ENCODE assay signal across 14 cellular contexts in the genomic region with DNA sequence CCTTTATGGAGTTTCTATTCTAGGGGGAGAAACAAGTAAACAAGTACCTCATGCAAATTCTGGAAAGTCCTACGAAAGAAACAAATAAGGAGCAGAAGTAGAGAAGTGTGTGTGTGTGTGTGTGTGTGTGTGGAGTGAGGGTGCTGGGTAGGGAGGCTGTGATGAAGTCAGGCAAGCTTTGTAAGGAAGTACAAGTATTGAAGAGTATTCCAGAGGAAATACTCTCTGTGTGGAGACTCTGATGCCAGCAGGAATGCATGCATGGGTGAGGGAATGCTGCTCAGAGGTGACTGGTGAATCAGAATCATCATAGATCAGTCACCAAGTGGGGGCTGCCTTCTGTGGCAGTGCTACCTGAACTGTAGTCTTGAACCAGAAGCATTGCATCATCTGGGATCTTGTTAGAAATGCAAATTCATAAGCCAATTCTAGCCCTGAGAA. TPM values are rescaled to one million over a fixed set of nuclear protein-coding genes. Genes with fewer than 3 reads are reported as not detected.
DNase-seq lines count a peak whose midpoint lies in the region; ATAC-seq, FAIRE-seq and TF ChIP-seq lines count a peak whose summit lies in the region.
"Had no signal": no experiment of that assay in that cellular context is flagged by ENCODE, and none has a peak within 500 bp of the region (broad histone marks: within the 10 kb centered on the region; RNA-seq: fewer than 3 reads in every experiment).

No MANE protein-coding gene starts in this region.

- WGBS in mammary epithelial cell (ENCODE audit: low coverage, missing lambda C conversion rate) = 40% methylated on average over 1 of the region's 1 CpG

- no peak for DNase-seq in GM18507 (ENCODE audit: extremely low spot score, insufficient read length, low read depth)
- DNase-seq in mammary epithelial cell = peak; percentile 81
- DNase-seq in mesothelial cell of epicardium (ENCODE audit: low spot score in 2 of 2, unreplicated experiment in 2 of 2) = no peak
- no peak for DNase-seq in GM10266 (ENCODE audit: extremely low spot score)
- DNase-seq in stimulated activated naive CD8-positive, alpha-beta T cell treated with anti-CD3 and anti-CD28 coated beads, Interleukin-15, amount 100 ng/mL, for 72 hours = no peak
- DNase-seq in activated naive CD4-positive, alpha-beta T cell treated with anti-CD3 and anti-CD28 coated beads, Interleukin-2, amount 50 U/mL, for 72 hours (ENCODE audit: low spot score in 2 of 2) = no peak
- DNase-seq in activated T-cell treated with anti-CD3 and anti-CD28 coated beads, Interleukin-2, amount 50 U/mL, for 1 hour = no peak
- DNase-seq: CD8-positive, alpha-beta memory T cell; glutamatergic neuron; SHP77 treated with DMSO at 0.1 percent for 48 hours had no signal

- H3K36me3 Mint-ChIP-seq in mesothelial cell of epicardium = peaks cover 10% of the 10 kb centered on the region
- H3K36me3 Mint-ChIP-seq in activated naive CD4-positive, alpha-beta T cell treated with anti-CD3 and anti-CD28 coated beads, Interleukin-2, amount 50 U/mL, for 72 hours = no peaks in the 10 kb centered on the region
- H3K36me3 Mint-ChIP-seq: CD8-positive, alpha-beta memory T cell had no signal

- intact Hi-C loops in mammary epithelial cell (cut with micrococcal nuclease) = loop anchor here (1.0 kb wide), 3 partner anchors 20 to 26 kb away; no protein-coding TSS in a partner anchor

- BruUV-seq in mammary epithelial cell (replicated peaks; lab: Mats Ljungman, UMichigan) = no TSS peak

- H3K9me3 Mint-ChIP-seq in mesothelial cell of epicardium = peaks cover 33% of the 10 kb centered on the region
- peaks cover 6 to 16% of the 10 kb centered on the region in 2 donors for H3K9me3 Mint-ChIP-seq in stimulated activated naive CD8-positive, alpha-beta T cell treated with anti-CD3 and anti-CD28 coated beads, Interleukin-15, amount 100 ng/mL, for 72 hours
- no peaks in the 10 kb centered on the region for H3K9me3 Mint-ChIP-seq in activated naive CD4-positive, alpha-beta T cell treated with anti-CD3 and anti-CD28 coated beads, Interleukin-2, amount 50 U/mL, for 72 hours

- H3K27me3 ChIP-seq in mammary epithelial cell (ENCODE audit: insufficient read depth, low read length) = no peaks in the 10 kb centered on the region
- H3K27me3 ChIP-seq: right atrium auricular region had no signal

- H4K20me1 ChIP-seq in mammary epithelial cell (ENCODE audit: insufficient read depth, low read length) = no peaks in the 10 kb centered on the region

- H2AFZ ChIP-seq in mammary epithelial cell (ENCODE audit: low read depth, low read length) = peak overlapping the region; percentile 64

- no peaks in the 10 kb centered on the region for H3K27me3 Mint-ChIP-seq in mesothelial cell of epicardium (ENCODE audit: low read depth)
- peaks cover 60% of the 10 kb centered on the region for H3K27me3 Mint-ChIP-seq in stimulated activated naive CD8-positive, alpha-beta T cell treated with anti-CD3 and anti-CD28 coated beads, Interleukin-15, amount 100 ng/mL, for 72 hours

- in situ Hi-C loops in mammary epithelial cell (cut with MboI; ENCODE audit: low sequenced_read_pairs in 2 of 2) = loop anchor here in 1 of 2 donors (25.0 kb wide), 1 partner anchor 250 kb away; a partner anchor contains a TSS

- peak overlapping the region; percentile 8 for H3K9ac ChIP-seq in mammary epithelial cell (ENCODE audit: insufficient read depth, low read length)

- H3K27ac ChIP-seq in mammary epithelial cell (ENCODE audit: insufficient read depth, low read depth, low read length) = peak overlapping the region; percentile 83
- H3K27ac ChIP-seq: right atrium auricular region, thoracic aorta had no signal

- peaks cover 5% of the 10 kb centered on the region for H3K9me3 ChIP-seq in mammary epithelial cell (replicated peaks; ENCODE audit: insufficient read depth, low read length)
- H3K9me3 ChIP-seq: thoracic aorta had no signal

- peak overlapping the region in 1 of 3 experiments; percentile 5 for H3K4me3 ChIP-seq in mammary epithelial cell (replicated peaks in 1 of 3; ENCODE audit: insufficient read depth in 1 of 3, low read depth in 2 of 3, low read length in 3 of 3)
- H3K4me3 ChIP-seq: right atrium auricular region, thoracic aorta had no signal

- TF ChIP-seq CTCF in mammary epithelial cell (conservative IDR thresholded peaks at IDR 0.05 in 1 of 2, IDR thresholded peaks at IDR 0.05 in 1 of 2; ENCODE audit: extremely low read depth in 1 of 2, insufficient read depth in 1 of 2, low read depth in 1 of 2, low read length in 2 of 2) (no peak), mesothelial cell of epicardium (IDR thresholded peaks at IDR 0.05; ENCODE audit: unreplicated experiment) (no peak), GM10266 (IDR thresholded peaks at IDR 0.05; ENCODE audit: control insufficient read depth, insufficient read depth, low read depth, missing control alignments) (no peak)

- FAIRE-seq in GM18507 (lab: Jason Lieb, UNC) = peak; percentile 78

- H3K27ac Mint-ChIP-seq in mesothelial cell of epicardium = peak overlapping the region; percentile 13
- H3K27ac Mint-ChIP-seq in stimulated activated naive CD8-positive, alpha-beta T cell treated with anti-CD3 and anti-CD28 coated beads, Interleukin-15, amount 100 ng/mL, for 72 hours = no peak overlapping the region
- H3K27ac Mint-ChIP-seq in activated naive CD4-positive, alpha-beta T cell treated with anti-CD3 and anti-CD28 coated beads, Interleukin-2, amount 50 U/mL, for 72 hours = no peak overlapping the region
- H3K27ac Mint-ChIP-seq: CD8-positive, alpha-beta memory T cell; dendritic cell treated with granulocyte-macrophage colony-stimulating factor and Interleukin-4, amounts not matched to agents 40 ng/mL and 50 ng/mL, for 4 days had no signal

- ATAC-seq in HG02798 (IDR thresholded peaks at IDR 0.05; ENCODE audit: poor library complexity, unreplicated experiment) = peak; percentile 23
- ATAC-seq in stimulated activated naive CD8-positive, alpha-beta T cell treated with anti-CD3 and anti-CD28 coated beads, Interleukin-15, amount 100 ng/mL, for 72 hours = no peak
- no peak for ATAC-seq in activated naive CD4-positive, alpha-beta T cell treated with anti-CD3 and anti-CD28 coated beads, Interleukin-2, amount 50 U/mL, for 72 hours

- H3K4me1 Mint-ChIP-seq in mesothelial cell of epicardium = peaks cover 16% of the 10 kb centered on the region
- H3K4me1 Mint-ChIP-seq in stimulated activated naive CD8-positive, alpha-beta T cell treated with anti-CD3 and anti-CD28 coated beads, Interleukin-15, amount 100 ng/mL, for 72 hours = no peaks in the 10 kb centered on the region
- H3K4me1 Mint-ChIP-seq: CD8-positive, alpha-beta memory T cell had no signal

- peak overlapping the region; percentile 65 for H3K4me2 ChIP-seq in mammary epithelial cell (ENCODE audit: insufficient read depth, low read depth, low read length)

- H3K79me2 ChIP-seq in mammary epithelial cell (ENCODE audit: insufficient read depth, low read length) = no peaks in the 10 kb centered on the region

- H3K4me3 Mint-ChIP-seq in mesothelial cell of epicardium = no peak overlapping the region
- H3K4me3 Mint-ChIP-seq in stimulated activated naive CD8-positive, alpha-beta T cell treated with anti-CD3 and anti-CD28 coated beads, Interleukin-15, amount 100 ng/mL, for 72 hours = no peak overlapping the region
- H3K4me3 Mint-ChIP-seq: CD8-positive, alpha-beta memory T cell; dendritic cell treated with granulocyte-macrophage colony-stimulating factor and Interleukin-4, amounts not matched to agents 40 ng/mL and 50 ng/mL, for 4 days had no signal

- CTCF ChIA-PET in mammary epithelial cell (lab: Charles Lee; ENCODE audit: low non-redundant PET) = interaction anchor here (0.7 kb wide), 1 partner anchor 27 kb away, joined by 4 read pairs; no protein-coding TSS in a partner anchor

- dilution Hi-C loops in mammary epithelial cell (cut with HindIII; ENCODE audit: low sequenced_read_pairs) = no loop called here

- H3K36me3 ChIP-seq in mammary epithelial cell (ENCODE audit: insufficient read depth, low read length) = no peaks in the 10 kb centered on the region
- H3K36me3 ChIP-seq: right atrium auricular region, thoracic aorta had no signal

- peaks cover 52% of the 10 kb centered on the region for H3K4me1 ChIP-seq in mammary epithelial cell (ENCODE audit: insufficient read depth, low read length)

RNA-seq across cellular contexts. Expression of a gene that starts 34.5 kb away (rescaled TPM):
- 10 to 100 TPM; 12.5 to 30.0 TPM for total RNA-seq in mammary epithelial cell
- 11.2 TPM for polyA plus RNA-seq in mammary epithelial cell
- 12.7 TPM for polyA minus RNA-seq in mammary epithelial cell
- 23.6 to 25.7 TPM (median 25.7 TPM) in 3 replicates for total RNA-seq in mesothelial cell of epicardium
- not detected for total RNA-seq in activated naive CD4-positive, alpha-beta T cell treated with anti-CD3 and anti-CD28 coated beads, Interleukin-2, amount 50 U/mL, for 72 hours
- polyA plus RNA-seq: CD8-positive, alpha-beta memory T cell had no signal

Comparison
In these comparisons a context has a peak if more than half of its experiments do, and no peak if none do; other contexts are left out.
1. RNA of a gene that starts 34.5 kb away (total RNA-seq): 12.5 to 30.0 TPM in mammary epithelial cell and 23.6 to 25.7 TPM in mesothelial cell of epicardium; not detected in activated naive CD4-positive, alpha-beta T cell treated with anti-CD3 and anti-CD28 coated beads, Interleukin-2, amount 50 U/mL, for 72 hours; every median in the first group is over 10 times any median in the second.